ENCODE assay signal across 8 cellular contexts in genomic region chr17:68346448-68346847, GRCh38. TPM values are rescaled to one million over a fixed set of nuclear protein-coding genes. Genes with fewer than 3 reads are reported as not detected.
DNase-seq lines count a peak whose midpoint lies in the region; ATAC-seq and TF ChIP-seq lines count a peak whose summit lies in the region.

No MANE protein-coding gene starts in this region.

- no peaks in the 10 kb centered on the region for H3K27me3 ChIP-seq in breast epithelium

- H3K4me1 ChIP-seq in breast epithelium = no peaks in the 10 kb centered on the region

- no peak overlapping the region for H3K4me3 ChIP-seq in breast epithelium

- no peaks in the 10 kb centered on the region for H3K36me3 ChIP-seq in breast epithelium

- H3K9me3 ChIP-seq in breast epithelium = no peaks in the 10 kb centered on the region

- intact Hi-C loops in breast epithelium (cut with DNase I; ENCODE audit: low total_unique reads) = no loop called here

- TF ChIP-seq POLR2A in breast epithelium (IDR thresholded peaks at IDR 0.05) = no peak

- peak; percentile 84 for DNase-seq in activated CD4-positive, alpha-beta T cell treated with anti-CD3 and anti-CD28 coated beads for 48 hours
- DNase-seq in germinal center (ENCODE audit: low spot score) (peak; percentile 85), breast epithelium (ENCODE audit: low spot score in 2 of 2) (no peak), NCI-H2029 treated with DMSO at 0.1 percent for 48 hours (lab: John Stamatoyannopoulos, UW) (no peak), kidney tubule cell (ENCODE audit: low spot score) (no peak)
- peak; percentile 37 for DNase-seq in stimulated activated CD8-positive, alpha-beta memory T cell treated with anti-CD3 and anti-CD28 coated beads, Interleukin-12 subunit alpha, Interleukin-12 subunit beta, amount 100 ng/mL, for 1 hour (ENCODE audit: low read depth)

- no peak overlapping the region for H3K27ac ChIP-seq in breast epithelium

- peak; percentile 62 for ATAC-seq in GM18873 (IDR thresholded peaks at IDR 0.05; ENCODE audit: low FRiP score, unreplicated experiment)
- peak; percentile 67 for ATAC-seq in HG03196 (IDR thresholded peaks at IDR 0.05; ENCODE audit: unreplicated experiment)

- TF ChIP-seq CTCF in breast epithelium (IDR thresholded peaks at IDR 0.05) = no peak

RNA-seq across cellular contexts. Expression of gene ARSG, which starts 55.2 kb away (rescaled TPM):
- 10 to 100 TPM in 1 of 3 donors, 1 to 10 TPM in 2; 9.3 to 14.8 (median 9.5) TPM for total RNA-seq in breast epithelium

RNA-seq across cellular contexts. Expression of gene SLC16A6, which starts 55.5 kb away (rescaled TPM):
- total RNA-seq in breast epithelium = 1 to 10 TPM in 2 of 3 donors, under 1 TPM in 1; 0.64 to 4.1 (median 2.3) TPM

Comparison
In these comparisons a context has a peak if more than half of its experiments do, and no peak if none do; other contexts are left out.
1. DNase-seq: peak in activated CD4-positive, alpha-beta T cell treated with anti-CD3 and anti-CD28 coated beads for 48 hours (single experiment), germinal center (single experiment) and stimulated activated CD8-positive, alpha-beta memory T cell treated with anti-CD3 and anti-CD28 coated beads, Interleukin-12 subunit alpha, Interleukin-12 subunit beta, amount 100 ng/mL, for 1 hour (single experiment); none in breast epithelium (0 of 2), NCI-H2029 treated with DMSO at 0.1 percent for 48 hours (single experiment) and kidney tubule cell (single experiment).